16 cellular contexts compared by ENCODE assay signal in the genomic region with DNA sequence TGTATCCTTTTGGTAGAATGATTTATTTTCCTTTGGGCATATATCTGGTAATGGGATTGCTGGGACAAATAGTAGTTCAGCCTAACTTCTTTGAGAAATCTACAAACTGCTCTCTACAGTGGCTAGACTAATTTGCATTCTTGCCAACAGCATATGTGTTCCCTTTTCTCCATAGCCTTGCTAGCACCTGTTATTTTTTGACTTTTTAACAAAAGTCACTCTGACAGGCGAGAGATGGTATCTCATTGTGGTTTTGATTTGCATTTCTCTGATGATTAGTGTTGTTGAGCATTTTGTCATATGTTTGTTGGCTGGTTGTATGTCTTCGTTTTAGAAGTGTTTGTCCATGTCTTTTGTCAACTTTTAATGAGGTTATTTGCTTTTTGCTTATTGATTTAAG.
DNase-seq lines count a peak whose midpoint lies in the region; ATAC-seq, FAIRE-seq and TF ChIP-seq lines count a peak whose summit lies in the region.
"Had no signal": no experiment of that assay in that cellular context is flagged by ENCODE, and none has a peak within 500 bp of the region (broad histone marks: within the 10 kb centered on the region; RNA-seq: fewer than 3 reads in every experiment).

No MANE protein-coding gene starts in this region.

- WGBS in HepG2 (ENCODE audit: low lambda C conversion rate): 4% methylated on average over 2 of the region's 2 CpGs

- in situ Hi-C loops in HepG2 (cut with HindIII; ENCODE audit: extremely low pct_ligation_motif_present, low pct_unique_long_range_greater_than_20kb): no loop called here

- H3K4me3 ChIP-seq in GM06990 (replicated peaks; ENCODE audit: low read depth, low read length) (peak overlapping the region; percentile 8), HepG2 (replicated peaks in 1 of 3; ENCODE audit: insufficient read depth in 1 of 3, low read depth in 2 of 3, low read length in 3 of 3) (no peak overlapping the region)
- H3K4me3 ChIP-seq: A549, ovary, SJCRH30, upper lobe of right lung had no signal

- no peak for TF ChIP-seq POLR2A in HepG2 (IDR thresholded peaks at IDR 0.05; ENCODE audit: insufficient read depth in 1 of 2, low read depth in 2 of 2, low read length in 2 of 2)

- BruUV-seq in HepG2 (replicated peaks; lab: Mats Ljungman, UMichigan): no TSS peak

- no peaks in the 10 kb centered on the region for H3K36me3 ChIP-seq in GM06990 (ENCODE audit: control insufficient read depth, insufficient read depth, low read length)
- no peaks in the 10 kb centered on the region for H3K36me3 ChIP-seq in HepG2 (replicated peaks in 1 of 2; ENCODE audit: control insufficient read depth in 1 of 2, insufficient read depth in 2 of 2, low read length in 2 of 2)
- H3K36me3 ChIP-seq: ovary, SJCRH30, upper lobe of right lung had no signal

- H2AFZ ChIP-seq in HepG2 (ENCODE audit: low read length): no peak overlapping the region

- H3K9ac ChIP-seq in HepG2 (ENCODE audit: insufficient read depth, low read depth, low read length): no peak overlapping the region

- no peak for DNase-seq in GM06990 (ENCODE audit: extremely low read depth, insufficient read length)
- no peak for DNase-seq in A172 (ENCODE audit: low spot score)
- no peak for DNase-seq in HepG2 (ENCODE audit: low spot score)
- no peak for DNase-seq in activated CD4-positive, alpha-beta T cell treated with anti-CD3 and anti-CD28 coated beads, Interleukin-2, amount 50 U/mL, for 1 hour
- DNase-seq: activated naive CD4-positive, alpha-beta T cell treated with anti-CD3 and anti-CD28 coated beads for 36 hours; immature natural killer cell; NCI-H2081 treated with DMSO at 0.1 percent for 48 hours; ovary; upper lobe of right lung had no signal

- POLR2A ChIA-PET in HepG2 (lab: Yijun Ruan, JAX): no interaction called here

- TF ChIP-seq CTCF in GM06990 (IDR thresholded peaks at IDR 0.05; ENCODE audit: insufficient read depth, low read length, poor library complexity, severe bottlenecking): no peak
- TF ChIP-seq CTCF in HepG2 (CRISPR knock-in tag; IDR thresholded peaks at IDR 0.05): no peak

- TF ChIP-seq RAD21 in HepG2 (CRISPR knock-in tag; IDR thresholded peaks at IDR 0.05): no peak

- intact Hi-C loops in HepG2 (cut with micrococcal nuclease; ENCODE audit: unreplicated experiment): no loop called here

- H4K20me1 ChIP-seq in HepG2 (ENCODE audit: insufficient read depth, low read length): no peaks in the 10 kb centered on the region

- H3K9me3 ChIP-seq in HepG2 (ENCODE audit: low read length): no peaks in the 10 kb centered on the region
- H3K9me3 ChIP-seq: A549, ovary, SJCRH30, upper lobe of right lung had no signal

- H3K27ac ChIP-seq in HepG2 (ENCODE audit: extremely low read length, insufficient read depth, low read length): no peak overlapping the region
- H3K27ac ChIP-seq: A549, ovary, SJCRH30, upper lobe of right lung had no signal

- peak; percentile 77 for ATAC-seq in GM19395 (IDR thresholded peaks at IDR 0.05; ENCODE audit: unreplicated experiment)
- peak; percentile 62 for ATAC-seq in HG02759 (IDR thresholded peaks at IDR 0.05; ENCODE audit: unreplicated experiment)
- peak; percentile 54 for ATAC-seq in HG03432 (IDR thresholded peaks at IDR 0.05; ENCODE audit: unreplicated experiment)
- ATAC-seq in HepG2: no peak
- ATAC-seq in GM21576 (IDR thresholded peaks at IDR 0.05; ENCODE audit: unreplicated experiment): no peak
- ATAC-seq: A549, upper lobe of right lung had no signal

- no peaks in the 10 kb centered on the region for H3K79me2 ChIP-seq in HepG2 (ENCODE audit: insufficient read depth, low read length)

- H3K27me3 ChIP-seq in GM06990 (replicated peaks; ENCODE audit: control insufficient read depth, insufficient read depth, low read length) (no peaks in the 10 kb centered on the region), HepG2 (ENCODE audit: control insufficient read depth in 1 of 2, insufficient read depth in 2 of 2, low read length in 2 of 2) (no peaks in the 10 kb centered on the region)
- H3K27me3 ChIP-seq: ovary, SJCRH30, upper lobe of right lung had no signal

- CTCF ChIA-PET in HepG2 (lab: Yijun Ruan, JAX; ENCODE audit: low intra/inter-chr PET ratio, low total read pairs): interaction anchor here (1.5 to 2.2 kb wide), 2 partner anchors 507 to 552 kb away, joined by 6 to 16 read pairs; no protein-coding TSS in a partner anchor

- peaks cover 7% of the 10 kb centered on the region for H3K4me1 ChIP-seq in HepG2 (ENCODE audit: insufficient read depth, low read length)
- H3K4me1 ChIP-seq: A549, SJCRH30, upper lobe of right lung had no signal

- FAIRE-seq in HepG2 (lab: Jason Lieb, UNC): no peak
- FAIRE-seq: A549, frontal cortex had no signal

- H3K4me2 ChIP-seq in HepG2 (ENCODE audit: low read depth, low read length): no peak overlapping the region
- H3K4me2 ChIP-seq: A549 had no signal

- TF ChIP-seq EP300 in HepG2 (IDR thresholded peaks at IDR 0.05; ENCODE audit: low read depth in 2 of 2, low read length in 2 of 2) (no peak), HepG2 (CRISPR knock-in tag; IDR thresholded peaks at IDR 0.05; ENCODE audit: borderline replicate concordance) (no peak)

TF ChIP-seq in HepG2, 621 proteins besides CTCF, POLR2A, EP300 and RAD21:
- TF ChIP-seq EEA1 (CRISPR knock-in tag; IDR thresholded peaks at IDR 0.05; ENCODE audit: borderline replicate concordance) (no peak), MED1 (CRISPR knock-in tag; IDR thresholded peaks at IDR 0.05) (no peak), ZNF34 (CRISPR knock-in tag; IDR thresholded peaks at IDR 0.05; ENCODE audit: borderline replicate concordance) (no peak), GPN1 (CRISPR knock-in tag; IDR thresholded peaks at IDR 0.05; ENCODE audit: borderline replicate concordance) (no peak), ONECUT2 (CRISPR knock-in tag; IDR thresholded peaks at IDR 0.05) (no peak), ZNF788 (CRISPR knock-in tag; IDR thresholded peaks at IDR 0.05; ENCODE audit: borderline replicate concordance) (no peak), ARID3A (IDR thresholded peaks at IDR 0.05; ENCODE audit: low read depth, low read length) (no peak), IKZF5 (CRISPR knock-in tag; IDR thresholded peaks at IDR 0.05) (no peak), HMG20A (CRISPR knock-in tag; IDR thresholded peaks at IDR 0.05; ENCODE audit: borderline replicate concordance) (no peak)
- TF ChIP-seq, protein P1, sequence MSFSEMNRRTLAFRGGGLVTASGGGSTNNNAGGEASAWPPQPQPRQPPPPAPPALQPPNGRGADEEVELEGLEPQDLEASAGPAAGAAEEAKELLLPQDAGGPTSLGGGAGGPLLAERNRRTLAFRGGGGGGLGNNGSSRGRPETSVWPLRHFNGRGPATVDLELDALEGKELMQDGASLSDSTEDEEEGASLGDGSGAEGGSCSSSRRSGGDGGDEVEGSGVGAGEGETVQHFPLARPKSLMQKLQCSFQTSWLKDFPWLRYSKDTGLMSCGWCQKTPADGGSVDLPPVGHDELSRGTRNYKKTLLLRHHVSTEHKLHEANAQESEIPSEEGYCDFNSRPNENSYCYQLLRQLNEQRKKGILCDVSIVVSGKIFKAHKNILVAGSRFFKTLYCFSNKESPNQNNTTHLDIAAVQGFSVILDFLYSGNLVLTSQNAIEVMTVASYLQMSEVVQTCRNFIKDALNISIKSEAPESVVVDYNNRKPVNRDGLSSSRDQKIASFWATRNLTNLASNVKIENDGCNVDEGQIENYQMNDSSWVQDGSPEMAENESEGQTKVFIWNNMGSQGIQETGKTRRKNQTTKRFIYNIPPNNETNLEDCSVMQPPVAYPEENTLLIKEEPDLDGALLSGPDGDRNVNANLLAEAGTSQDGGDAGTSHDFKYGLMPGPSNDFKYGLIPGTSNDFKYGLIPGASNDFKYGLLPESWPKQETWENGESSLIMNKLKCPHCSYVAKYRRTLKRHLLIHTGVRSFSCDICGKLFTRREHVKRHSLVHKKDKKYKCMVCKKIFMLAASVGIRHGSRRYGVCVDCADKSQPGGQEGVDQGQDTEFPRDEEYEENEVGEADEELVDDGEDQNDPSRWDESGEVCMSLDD (CRISPR knock-in tag; IDR thresholded peaks at IDR 0.05; ENCODE audit: borderline replicate concordance): no peak
- TF ChIP-seq, protein P2, sequence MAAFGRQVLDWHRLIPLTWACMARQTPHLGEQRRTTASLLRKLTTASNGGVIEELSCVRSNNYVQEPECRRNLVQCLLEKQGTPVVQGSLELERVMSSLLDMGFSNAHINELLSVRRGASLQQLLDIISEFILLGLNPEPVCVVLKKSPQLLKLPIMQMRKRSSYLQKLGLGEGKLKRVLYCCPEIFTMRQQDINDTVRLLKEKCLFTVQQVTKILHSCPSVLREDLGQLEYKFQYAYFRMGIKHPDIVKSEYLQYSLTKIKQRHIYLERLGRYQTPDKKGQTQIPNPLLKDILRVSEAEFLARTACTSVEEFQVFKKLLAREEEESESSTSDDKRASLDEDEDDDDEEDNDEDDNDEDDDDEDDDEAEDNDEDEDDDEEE (CRISPR knock-in tag; IDR thresholded peaks at IDR 0.05): no peak

Comparison
In these comparisons a context has a peak if more than half of its experiments do, and no peak if none do; other contexts are left out.
1. ATAC-seq: peak in GM19395 (single experiment), HG02759 (single experiment) and HG03432 (single experiment); none in HepG2 (single experiment) and GM21576 (single experiment).